8 cellular contexts compared by ENCODE assay signal in genomic region chr3:18445421-18446066, GRCh38. TPM values are rescaled to one million over a fixed set of nuclear protein-coding genes. Genes with fewer than 3 reads are reported as not detected.
DNase-seq lines count a peak whose midpoint lies in the region; ATAC-seq and TF ChIP-seq lines count a peak whose summit lies in the region.

No MANE protein-coding gene starts in this region.

- intact Hi-C loops in body of pancreas (cut with DNase I): no loop called here

- no peaks in the 10 kb centered on the region for H3K9me3 ChIP-seq in body of pancreas
- no peaks in the 10 kb centered on the region for H3K9me3 ChIP-seq in lung (ENCODE audit: control insufficient read depth in 2 of 2, insufficient read depth in 1 of 2, low read length in 1 of 2)

- H3K27ac ChIP-seq in body of pancreas (peak overlapping the region in 3 of 4 donors; percentile 42 to 82 (median 57)), lung (ENCODE audit: low read depth in 1 of 2, low read length in 1 of 2) (no peak overlapping the region)

- H3K36me3 Mint-ChIP-seq in T-helper 2 cell treated with Interferon-gamma antibody and Interleukin-4, amounts not matched to agents 5 μg/mL and 100 μg/mL, for 36 hours (ENCODE audit: low read depth): peaks cover 65% of the 10 kb centered on the region

- peak overlapping the region; percentile 97 for H3K4me3 Mint-ChIP-seq in T-helper 2 cell treated with Interferon-gamma antibody and Interleukin-4, amounts not matched to agents 5 μg/mL and 100 μg/mL, for 36 hours

- H3K27ac Mint-ChIP-seq in T-helper 2 cell treated with Interferon-gamma antibody and Interleukin-4, amounts not matched to agents 5 μg/mL and 100 μg/mL, for 36 hours: peak overlapping the region; percentile 97

- H3K4me1 Mint-ChIP-seq in T-helper 2 cell treated with Interferon-gamma antibody and Interleukin-4, amounts not matched to agents 5 μg/mL and 100 μg/mL, for 36 hours (ENCODE audit: low read depth): peaks cover 42% of the 10 kb centered on the region

- TF ChIP-seq CTCF in body of pancreas (IDR thresholded peaks at IDR 0.05): peak in 2 of 7 experiments; percentile 18 to 39
- TF ChIP-seq CTCF in lung (IDR thresholded peaks at IDR 0.05; ENCODE audit: control extremely low read depth, extremely low read depth): no peak

- H3K4me1 ChIP-seq in body of pancreas: peaks cover 25% of the 10 kb centered on the region
- H3K4me1 ChIP-seq in lung (ENCODE audit: control insufficient read depth in 2 of 2, insufficient read depth in 2 of 2, low read length in 2 of 2): peaks cover 0 to 13% of the 10 kb centered on the region in 2 donors

- peak overlapping the region; percentile 28 for H3K4me3 ChIP-seq in body of pancreas
- peak overlapping the region; percentile 13 for H3K4me3 ChIP-seq in lung

- no peak for TF ChIP-seq POLR2A in body of pancreas (IDR thresholded peaks at IDR 0.05)

- 6 to 9% methylated on average over 15 to 30 of the region's 30 CpGs for WGBS in body of pancreas, 2 donors
- WGBS in lung, 2 donors: 4 to 6% methylated on average over 20 to 30 of the region's 30 CpGs

- H3K27me3 ChIP-seq in body of pancreas (no peaks in the 10 kb centered on the region), lung (ENCODE audit: control insufficient read depth, insufficient read depth) (no peaks in the 10 kb centered on the region)

- no peaks in the 10 kb centered on the region for H3K27me3 Mint-ChIP-seq in T-helper 2 cell treated with Interferon-gamma antibody and Interleukin-4, amounts not matched to agents 5 μg/mL and 100 μg/mL, for 36 hours (ENCODE audit: low read depth)

- DNase-seq in T-helper 2 cell treated with Interferon-gamma antibody and Interleukin-4, amounts not matched to agents 5 μg/mL and 100 μg/mL, for 36 hours (ENCODE audit: low spot score): peak; percentile 79
- peak in 3 of 4 donors; percentile 26 to 32 (median 27) for DNase-seq in body of pancreas
- no peak for DNase-seq in lung (ENCODE audit: low spot score)
- DNase-seq in stimulated activated CD8-positive, alpha-beta memory T cell treated with anti-CD3 and anti-CD28 coated beads, Interleukin-15, amount 100 ng/mL, for 4 hours (ENCODE audit: low read depth in 2 of 2): peak; percentile 48 to 66
- no peak for DNase-seq in RKO (ENCODE audit: low spot score)

- ATAC-seq in GM18498 (IDR thresholded peaks at IDR 0.05; ENCODE audit: unreplicated experiment) (peak; percentile 32), HG02938 (IDR thresholded peaks at IDR 0.05; ENCODE audit: unreplicated experiment) (peak; percentile 29), body of pancreas (peak; percentile 17), lung (ENCODE audit: insufficient read depth, low FRiP score) (no peak), GM18858 (IDR thresholded peaks at IDR 0.05; ENCODE audit: unreplicated experiment) (no peak)

- no peaks in the 10 kb centered on the region for H3K36me3 ChIP-seq in body of pancreas (replicated peaks in 1 of 2; ENCODE audit: insufficient read depth in 1 of 2, low read depth in 2 of 2)
- no peaks in the 10 kb centered on the region for H3K36me3 ChIP-seq in lung (ENCODE audit: control insufficient read depth in 2 of 2, insufficient read depth in 2 of 2, low read length in 2 of 2)

- peaks cover 13% of the 10 kb centered on the region for H3K9me3 Mint-ChIP-seq in T-helper 2 cell treated with Interferon-gamma antibody and Interleukin-4, amounts not matched to agents 5 μg/mL and 100 μg/mL, for 36 hours

RNA-seq across cellular contexts. Expression of gene SATB1, which starts 20.4 kb away (rescaled TPM):
- total RNA-seq in body of pancreas (10 to 100 TPM; 36.1 to 50.8 TPM), lung (100 to 1,000 TPM in 1 of 2 donors, 10 to 100 TPM in 1; 21.9 to 116 TPM)
- polyA plus RNA-seq in lung: 10 to 100 TPM; 11.4 to 11.9 TPM

Comparison
In these comparisons a context has a peak if more than half of its experiments do, and no peak if none do; other contexts are left out.
1. ATAC-seq: peak in GM18498 (single experiment), HG02938 (single experiment) and body of pancreas (single experiment); none in lung (single experiment) and GM18858 (single experiment).
2. DNase-seq: peak in T-helper 2 cell treated with Interferon-gamma antibody and Interleukin-4, amounts not matched to agents 5 μg/mL and 100 μg/mL, for 36 hours (single experiment), body of pancreas (3 of 4) and stimulated activated CD8-positive, alpha-beta memory T cell treated with anti-CD3 and anti-CD28 coated beads, Interleukin-15, amount 100 ng/mL, for 4 hours (2 of 2); none in lung (single experiment) and RKO (single experiment).
3. H3K27ac ChIP-seq: peak in body of pancreas (3 of 4); none in lung (0 of 2).